Comparison of ENCODE assay signal across 9 cellular contexts in genomic region chr17:45784293-45784582, GRCh38. TPM values are rescaled to one million over a fixed set of nuclear protein-coding genes. Genes with fewer than 3 reads are reported as not detected.
DNase-seq lines count a peak whose midpoint lies in the region; ATAC-seq and TF ChIP-seq lines count a peak whose summit lies in the region.
"Had no signal": no experiment of that assay in that cellular context is flagged by ENCODE, and none has a peak within 500 bp of the region (broad histone marks: within the 10 kb centered on the region; RNA-seq: fewer than 3 reads in every experiment).

TSS of gene CRHR1 (plus strand) at chr17:45784320. CDS start at chr17:45784545, 225 bp downstream.

- DNase-seq in CD8-positive, alpha-beta memory T cell, result no peak
- DNase-seq in T-helper 17 cell, result no peak
- DNase-seq in glutamatergic neuron, result no peak
- DNase-seq in prostate gland (ENCODE audit: low spot score), result no peak
- DNase-seq in AML-193 (lab: John Stamatoyannopoulos, UW), result no peak
- DNase-seq in mucosa of gallbladder (ENCODE audit: low spot score), result no peak

- peak within 1 kb of the TSS; percentile 73 to 87 (median 78) for H3K4me3 Mint-ChIP-seq in CD8-positive, alpha-beta memory T cell
- H3K4me3 Mint-ChIP-seq in T-helper 17 cell, result peak within 1 kb of the TSS; percentile 89
- H3K4me3 Mint-ChIP-seq in glutamatergic neuron (ENCODE audit: unreplicated experiment), result peak within 1 kb of the TSS; percentile 86

- CTCF ChIA-PET in CD8-positive, alpha-beta memory T cell (lab: Charles Lee), result interaction anchor here (0.9 kb wide), 1 partner anchor 12 kb away, joined by 3 read pairs; no protein-coding TSS in a partner anchor

- POLR2A ChIA-PET in CD8-positive, alpha-beta memory T cell (lab: Charles Lee), result no interaction called here

- no peak within 1 kb of the TSS for H3K27ac Mint-ChIP-seq in CD8-positive, alpha-beta memory T cell
- H3K27ac Mint-ChIP-seq in T-helper 17 cell (no peak within 1 kb of the TSS), glutamatergic neuron (ENCODE audit: unreplicated experiment) (no peak within 1 kb of the TSS)

- peaks cover 49 to 75% of the 10 kb centered on the region in 2 donors for H3K27me3 Mint-ChIP-seq in CD8-positive, alpha-beta memory T cell
- H3K27me3 Mint-ChIP-seq in T-helper 17 cell, result peaks cover 73% of the 10 kb centered on the region
- H3K27me3 Mint-ChIP-seq in glutamatergic neuron (ENCODE audit: unreplicated experiment), result peaks cover 13% of the 10 kb centered on the region

- intact Hi-C loops in prostate gland (cut with DNase I), result no loop called here

- no peaks in the 10 kb centered on the region for H3K36me3 ChIP-seq in CD8-positive, alpha-beta memory T cell (ENCODE audit: insufficient read depth, low read length)
- H3K36me3 ChIP-seq in prostate gland, result no peaks in the 10 kb centered on the region

- WGBS in prostate gland, result under 1% methylated on average over 25 of the region's 41 CpGs

- no peak within 1 kb of the TSS for H3K27ac ChIP-seq in CD8-positive, alpha-beta memory T cell (ENCODE audit: low read depth, low read length)
- peak within 1 kb of the TSS in 1 of 2 donors; percentile 13 for H3K27ac ChIP-seq in prostate gland

- H3K9me3 Mint-ChIP-seq in CD8-positive, alpha-beta memory T cell, result no peaks in the 10 kb centered on the region
- H3K9me3 Mint-ChIP-seq in glutamatergic neuron (ENCODE audit: unreplicated experiment), result peaks cover 6% of the 10 kb centered on the region

- peaks cover 33% of the 10 kb centered on the region for H3K27me3 ChIP-seq in CD8-positive, alpha-beta memory T cell (ENCODE audit: insufficient read depth, low read length, poor library complexity, severe bottlenecking)
- no peaks in the 10 kb centered on the region for H3K27me3 ChIP-seq in prostate gland (replicated peaks; ENCODE audit: insufficient read depth)

- no peak for TF ChIP-seq POLR2A in prostate gland (IDR thresholded peaks at IDR 0.05)

- H3K4me1 Mint-ChIP-seq in CD8-positive, alpha-beta memory T cell, result peaks cover 3 to 19% (median 5%) of the 10 kb centered on the region in 3 donors
- H3K4me1 Mint-ChIP-seq in T-helper 17 cell, result peaks cover 5% of the 10 kb centered on the region
- H3K4me1 Mint-ChIP-seq in glutamatergic neuron (ENCODE audit: low read depth, unreplicated experiment), result peaks cover 11% of the 10 kb centered on the region

- no peak for ATAC-seq in T-helper 17 cell
- ATAC-seq in HG03378 (IDR thresholded peaks at IDR 0.05; ENCODE audit: unreplicated experiment), result no peak
- no peak for ATAC-seq in HG03439 (IDR thresholded peaks at IDR 0.05; ENCODE audit: unreplicated experiment)

- peak within 1 kb of the TSS; percentile 43 for H3K4me3 ChIP-seq in CD8-positive, alpha-beta memory T cell (ENCODE audit: low read length)
- peak within 1 kb of the TSS; percentile 32 to 53 for H3K4me3 ChIP-seq in prostate gland

- no peaks in the 10 kb centered on the region for H3K9me3 ChIP-seq in CD8-positive, alpha-beta memory T cell (ENCODE audit: low read length)
- no peaks in the 10 kb centered on the region for H3K9me3 ChIP-seq in T-helper 17 cell (ENCODE audit: control insufficient read depth, low read length, poor library complexity, severe bottlenecking)
- no peaks in the 10 kb centered on the region for H3K9me3 ChIP-seq in prostate gland

- H3K4me1 ChIP-seq in CD8-positive, alpha-beta memory T cell (ENCODE audit: insufficient read depth, low read length), result no peaks in the 10 kb centered on the region
- peaks cover 6% of the 10 kb centered on the region for H3K4me1 ChIP-seq in prostate gland (replicated peaks)

- no peaks in the 10 kb centered on the region for H3K36me3 Mint-ChIP-seq in CD8-positive, alpha-beta memory T cell
- H3K36me3 Mint-ChIP-seq in T-helper 17 cell (ENCODE audit: low read depth) (peaks cover 5% of the 10 kb centered on the region), glutamatergic neuron (ENCODE audit: unreplicated experiment) (no peaks in the 10 kb centered on the region)

- no peak for TF ChIP-seq CTCF in glutamatergic neuron (IDR thresholded peaks at IDR 0.05; ENCODE audit: partially characterized antibody, unreplicated experiment)
- TF ChIP-seq CTCF in prostate gland (IDR thresholded peaks at IDR 0.05), result no peak

RNA-seq across cellular contexts. Expression of gene CRHR1, which starts in this region (rescaled TPM):
- not detected for total RNA-seq in CD8-positive, alpha-beta memory T cell
- not detected for polyA plus RNA-seq in CD8-positive, alpha-beta memory T cell
- total RNA-seq in T-helper 17 cell, result not detected
- 0.71 TPM for total RNA-seq in glutamatergic neuron (ENCODE audit: unreplicated experiment)
- total RNA-seq in prostate gland, result 1 to 10 TPM; 1.4 to 2.1 TPM
- total RNA-seq in mucosa of gallbladder, result not detected
- total RNA-seq: pulmonary artery endothelial cell had no signal
